In the genomic region with DNA sequence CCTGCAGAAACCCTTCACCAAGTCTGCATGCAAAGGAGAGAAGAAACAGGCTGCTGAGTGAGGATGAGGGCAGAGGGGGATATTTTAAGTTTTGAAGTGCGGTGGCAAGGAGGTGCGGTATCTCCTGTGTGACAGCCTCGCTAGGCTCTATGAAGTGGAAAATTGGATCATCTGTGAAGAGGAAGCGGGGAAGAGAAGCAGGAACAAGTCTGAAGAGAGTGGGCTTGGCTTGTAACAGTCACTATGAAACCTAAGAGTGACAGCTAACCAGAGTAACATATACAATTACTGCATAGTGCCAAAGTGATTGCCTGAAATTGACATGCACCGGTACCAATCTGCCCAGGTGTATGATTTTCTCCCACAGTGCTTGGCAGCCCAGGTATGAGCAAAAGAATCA, we compare ENCODE assay signal across 1 cellular context.
TF ChIP-seq lines count a peak whose summit lies in the region.

No MANE protein-coding gene starts in this region.

TF ChIP-seq in GM23338, 12 proteins besides CTCF, POLR2A, EP300 and RAD21 (continued from another document):
- TF ChIP-seq, protein P1, sequence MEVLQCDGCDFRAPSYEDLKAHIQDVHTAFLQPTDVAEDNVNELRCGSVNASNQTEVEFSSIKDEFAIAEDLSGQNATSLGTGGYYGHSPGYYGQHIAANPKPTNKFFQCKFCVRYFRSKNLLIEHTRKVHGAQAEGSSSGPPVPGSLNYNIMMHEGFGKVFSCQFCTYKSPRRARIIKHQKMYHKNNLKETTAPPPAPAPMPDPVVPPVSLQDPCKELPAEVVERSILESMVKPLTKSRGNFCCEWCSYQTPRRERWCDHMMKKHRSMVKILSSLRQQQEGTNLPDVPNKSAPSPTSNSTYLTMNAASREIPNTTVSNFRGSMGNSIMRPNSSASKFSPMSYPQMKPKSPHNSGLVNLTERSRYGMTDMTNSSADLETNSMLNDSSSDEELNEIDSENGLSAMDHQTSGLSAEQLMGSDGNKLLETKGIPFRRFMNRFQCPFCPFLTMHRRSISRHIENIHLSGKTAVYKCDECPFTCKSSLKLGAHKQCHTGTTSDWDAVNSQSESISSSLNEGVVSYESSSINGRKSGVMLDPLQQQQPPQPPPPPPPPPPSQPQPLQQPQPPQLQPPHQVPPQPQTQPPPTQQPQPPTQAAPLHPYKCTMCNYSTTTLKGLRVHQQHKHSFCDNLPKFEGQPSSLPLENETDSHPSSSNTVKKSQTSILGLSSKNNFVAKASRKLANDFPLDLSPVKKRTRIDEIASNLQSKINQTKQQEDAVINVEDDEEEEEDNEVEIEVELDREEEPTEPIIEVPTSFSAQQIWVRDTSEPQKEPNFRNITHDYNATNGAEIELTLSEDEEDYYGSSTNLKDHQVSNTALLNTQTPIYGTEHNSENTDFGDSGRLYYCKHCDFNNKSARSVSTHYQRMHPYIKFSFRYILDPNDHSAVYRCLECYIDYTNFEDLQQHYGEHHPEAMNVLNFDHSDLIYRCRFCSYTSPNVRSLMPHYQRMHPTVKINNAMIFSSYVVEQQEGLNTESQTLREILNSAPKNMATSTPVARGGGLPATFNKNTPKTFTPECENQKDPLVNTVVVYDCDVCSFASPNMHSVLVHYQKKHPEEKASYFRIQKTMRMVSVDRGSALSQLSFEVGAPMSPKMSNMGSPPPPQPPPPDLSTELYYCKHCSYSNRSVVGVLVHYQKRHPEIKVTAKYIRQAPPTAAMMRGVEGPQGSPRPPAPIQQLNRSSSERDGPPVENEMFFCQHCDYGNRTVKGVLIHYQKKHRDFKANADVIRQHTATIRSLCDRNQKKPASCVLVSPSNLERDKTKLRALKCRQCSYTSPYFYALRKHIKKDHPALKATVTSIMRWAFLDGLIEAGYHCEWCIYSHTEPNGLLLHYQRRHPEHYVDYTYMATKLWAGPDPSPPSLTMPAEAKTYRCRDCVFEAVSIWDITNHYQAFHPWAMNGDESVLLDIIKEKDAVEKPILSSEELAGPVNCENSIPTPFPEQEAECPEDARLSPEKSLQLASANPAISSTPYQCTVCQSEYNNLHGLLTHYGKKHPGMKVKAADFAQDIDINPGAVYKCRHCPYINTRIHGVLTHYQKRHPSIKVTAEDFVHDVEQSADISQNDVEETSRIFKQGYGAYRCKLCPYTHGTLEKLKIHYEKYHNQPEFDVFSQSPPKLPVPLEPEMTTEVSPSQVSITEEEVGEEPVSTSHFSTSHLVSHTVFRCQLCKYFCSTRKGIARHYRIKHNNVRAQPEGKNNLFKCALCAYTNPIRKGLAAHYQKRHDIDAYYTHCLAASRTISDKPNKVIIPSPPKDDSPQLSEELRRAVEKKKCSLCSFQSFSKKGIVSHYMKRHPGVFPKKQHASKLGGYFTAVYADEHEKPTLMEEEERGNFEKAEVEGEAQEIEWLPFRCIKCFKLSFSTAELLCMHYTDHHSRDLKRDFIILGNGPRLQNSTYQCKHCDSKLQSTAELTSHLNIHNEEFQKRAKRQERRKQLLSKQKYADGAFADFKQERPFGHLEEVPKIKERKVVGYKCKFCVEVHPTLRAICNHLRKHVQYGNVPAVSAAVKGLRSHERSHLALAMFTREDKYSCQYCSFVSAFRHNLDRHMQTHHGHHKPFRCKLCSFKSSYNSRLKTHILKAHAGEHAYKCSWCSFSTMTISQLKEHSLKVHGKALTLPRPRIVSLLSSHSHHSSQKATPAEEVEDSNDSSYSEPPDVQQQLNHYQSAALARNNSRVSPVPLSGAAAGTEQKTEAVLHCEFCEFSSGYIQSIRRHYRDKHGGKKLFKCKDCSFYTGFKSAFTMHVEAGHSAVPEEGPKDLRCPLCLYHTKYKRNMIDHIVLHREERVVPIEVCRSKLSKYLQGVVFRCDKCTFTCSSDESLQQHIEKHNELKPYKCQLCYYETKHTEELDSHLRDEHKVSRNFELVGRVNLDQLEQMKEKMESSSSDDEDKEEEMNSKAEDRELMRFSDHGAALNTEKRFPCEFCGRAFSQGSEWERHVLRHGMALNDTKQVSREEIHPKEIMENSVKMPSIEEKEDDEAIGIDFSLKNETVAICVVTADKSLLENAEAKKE (CRISPR knock-in tag; IDR thresholded peaks at IDR 0.05), result no peak
- TF ChIP-seq ZNF114 (CRISPR knock-in tag; IDR thresholded peaks at IDR 0.05), result no peak
